Comparison of ENCODE assay signal across 20 cellular contexts in genomic region chr10:112429147-112429546, GRCh38. TPM values are rescaled to one million over a fixed set of nuclear protein-coding genes. Genes with fewer than 3 reads are reported as not detected.
DNase-seq lines count a peak whose midpoint lies in the region; ATAC-seq and TF ChIP-seq lines count a peak whose summit lies in the region.
"Had no signal": no experiment of that assay in that cellular context is flagged by ENCODE, and none has a peak within 500 bp of the region (broad histone marks: within the 10 kb centered on the region; RNA-seq: fewer than 3 reads in every experiment).

No MANE protein-coding gene starts in this region.

- peak overlapping the region; percentile 28 for H3K27ac Mint-ChIP-seq in activated CD4-positive, alpha-beta memory T cell treated with anti-CD3 and anti-CD28 coated beads for 36 hours
- no peak overlapping the region for H3K27ac Mint-ChIP-seq in activated CD4-positive, alpha-beta memory T cell treated with anti-CD3 and anti-CD28 coated beads, Interleukin-2, amount 10 ng/mL, durations not matched to agents 7 days and 5 days
- peak overlapping the region; percentile 57 for H3K27ac Mint-ChIP-seq in activated naive CD8-positive, alpha-beta T cell treated with anti-CD3 and anti-CD28 coated beads, Interleukin-2, amount 10 ng/mL, durations not matched to agents 7 days and 5 days
- H3K27ac Mint-ChIP-seq in nephron progenitor cell, result peak overlapping the region; percentile 1

- H3K9me3 Mint-ChIP-seq in activated CD4-positive, alpha-beta memory T cell treated with anti-CD3 and anti-CD28 coated beads for 36 hours, result no peaks in the 10 kb centered on the region
- H3K9me3 Mint-ChIP-seq in activated CD4-positive, alpha-beta memory T cell treated with anti-CD3 and anti-CD28 coated beads, Interleukin-2, amount 10 ng/mL, durations not matched to agents 7 days and 5 days, result no peaks in the 10 kb centered on the region
- no peaks in the 10 kb centered on the region for H3K9me3 Mint-ChIP-seq in activated naive CD8-positive, alpha-beta T cell treated with anti-CD3 and anti-CD28 coated beads, Interleukin-2, amount 10 ng/mL, durations not matched to agents 7 days and 5 days
- H3K9me3 Mint-ChIP-seq in nephron progenitor cell, result no peaks in the 10 kb centered on the region
- H3K9me3 Mint-ChIP-seq: nephron had no signal

- CTCF ChIA-PET in activated CD4-positive, alpha-beta memory T cell treated with anti-CD3 and anti-CD28 coated beads for 36 hours (lab: Charles Lee), result interaction anchor here (1.3 kb wide), 1 partner anchor 43 kb away, joined by 7 read pairs; no protein-coding TSS in a partner anchor
- CTCF ChIA-PET in activated CD4-positive, alpha-beta memory T cell treated with anti-CD3 and anti-CD28 coated beads, Interleukin-2, amount 10 ng/mL, durations not matched to agents 7 days and 5 days (lab: Charles Lee), result interaction anchor here (0.9 to 1.4 kb wide), 3 partner anchors 12 to 956 kb away, joined by 3 to 4 read pairs (median 3); no protein-coding TSS in a partner anchor

- intact Hi-C loops in activated CD4-positive, alpha-beta memory T cell treated with anti-CD3 and anti-CD28 coated beads for 36 hours (cut with micrococcal nuclease), result no loop called here
- intact Hi-C loops in heart left ventricle (cut with DNase I), result loop anchor here in 1 of 10 donors (10.0 kb wide), 1 partner anchor 254 kb away; no protein-coding TSS in a partner anchor

- peaks cover 32% of the 10 kb centered on the region for H3K36me3 Mint-ChIP-seq in activated CD4-positive, alpha-beta memory T cell treated with anti-CD3 and anti-CD28 coated beads for 36 hours
- peaks cover 60% of the 10 kb centered on the region for H3K36me3 Mint-ChIP-seq in activated CD4-positive, alpha-beta memory T cell treated with anti-CD3 and anti-CD28 coated beads, Interleukin-2, amount 10 ng/mL, durations not matched to agents 7 days and 5 days (ENCODE audit: low read depth)
- H3K36me3 Mint-ChIP-seq in activated naive CD8-positive, alpha-beta T cell treated with anti-CD3 and anti-CD28 coated beads, Interleukin-2, amount 10 ng/mL, durations not matched to agents 7 days and 5 days, result peaks cover 11% of the 10 kb centered on the region
- peaks cover 21% of the 10 kb centered on the region for H3K36me3 Mint-ChIP-seq in nephron progenitor cell (ENCODE audit: low read depth)

- no peak for DNase-seq in activated CD4-positive, alpha-beta memory T cell treated with anti-CD3 and anti-CD28 coated beads for 36 hours
- no peak for DNase-seq in activated CD4-positive, alpha-beta memory T cell treated with anti-CD3 and anti-CD28 coated beads, Interleukin-2, amount 10 ng/mL, durations not matched to agents 7 days and 5 days
- DNase-seq in activated naive CD8-positive, alpha-beta T cell treated with anti-CD3 and anti-CD28 coated beads, Interleukin-2, amount 10 ng/mL, durations not matched to agents 7 days and 5 days, result no peak
- DNase-seq in nephron progenitor cell, result no peak
- DNase-seq in heart left ventricle, result no peak
- no peak for DNase-seq in NCI-H1092 (lab: John Stamatoyannopoulos, UW)
- DNase-seq: activated CD4-positive, CD25-positive, alpha-beta regulatory T cell; cortex of kidney; esophagus squamous epithelium; GDM1; NCI-H1694 treated with DMSO at 0.1 percent for 48 hours; NCI-H524; right cardiac atrium; stimulated activated CD4-positive, alpha-beta T cell treated with anti-CD3 and anti-CD28 coated beads, Interleukin-4, amount 100 ng/mL, for 1 hour; upper lobe of right lung had no signal

- peaks cover 0 to 100% (median 94%) of the 10 kb centered on the region in 9 donors for H3K36me3 ChIP-seq in heart left ventricle

- no peak overlapping the region for H3K4me3 ChIP-seq in heart left ventricle
- H3K4me3 ChIP-seq: A549, esophagus squamous epithelium, left lung, upper lobe of right lung had no signal

- H3K9me3 ChIP-seq in heart left ventricle, result no peaks in the 10 kb centered on the region
- H3K9me3 ChIP-seq: A549, esophagus squamous epithelium, left lung, upper lobe of right lung had no signal

- ATAC-seq in HG02623 (IDR thresholded peaks at IDR 0.05; ENCODE audit: unreplicated experiment) (peak; percentile 50), heart left ventricle (no peak), GM18909 (IDR thresholded peaks at IDR 0.05; ENCODE audit: poor library complexity, unreplicated experiment) (no peak)
- ATAC-seq in activated naive CD8-positive, alpha-beta T cell treated with anti-CD3 and anti-CD28 coated beads, Interleukin-2, amount 10 ng/mL, durations not matched to agents 7 days and 5 days (ENCODE audit: low read depth), result no peak
- ATAC-seq: A549, left lung had no signal

- no peak for TF ChIP-seq POLR2A in heart left ventricle (IDR thresholded peaks at IDR 0.05)

- H3K27me3 Mint-ChIP-seq in activated CD4-positive, alpha-beta memory T cell treated with anti-CD3 and anti-CD28 coated beads for 36 hours, result no peaks in the 10 kb centered on the region
- H3K27me3 Mint-ChIP-seq in activated CD4-positive, alpha-beta memory T cell treated with anti-CD3 and anti-CD28 coated beads, Interleukin-2, amount 10 ng/mL, durations not matched to agents 7 days and 5 days, result no peaks in the 10 kb centered on the region
- H3K27me3 Mint-ChIP-seq in activated naive CD8-positive, alpha-beta T cell treated with anti-CD3 and anti-CD28 coated beads, Interleukin-2, amount 10 ng/mL, durations not matched to agents 7 days and 5 days, result no peaks in the 10 kb centered on the region
- H3K27me3 Mint-ChIP-seq in nephron progenitor cell (ENCODE audit: low read depth, poor library complexity), result no peaks in the 10 kb centered on the region

- no peak overlapping the region for H3K27ac ChIP-seq in heart left ventricle
- H3K27ac ChIP-seq: A549, esophagus squamous epithelium, left lung, upper lobe of right lung had no signal

- H3K4me3 Mint-ChIP-seq in activated CD4-positive, alpha-beta memory T cell treated with anti-CD3 and anti-CD28 coated beads for 36 hours, result no peak overlapping the region
- no peak overlapping the region for H3K4me3 Mint-ChIP-seq in activated CD4-positive, alpha-beta memory T cell treated with anti-CD3 and anti-CD28 coated beads, Interleukin-2, amount 10 ng/mL, durations not matched to agents 7 days and 5 days
- no peak overlapping the region for H3K4me3 Mint-ChIP-seq in activated naive CD8-positive, alpha-beta T cell treated with anti-CD3 and anti-CD28 coated beads, Interleukin-2, amount 10 ng/mL, durations not matched to agents 7 days and 5 days
- no peak overlapping the region for H3K4me3 Mint-ChIP-seq in nephron progenitor cell
- H3K4me3 Mint-ChIP-seq: nephron had no signal

- no peaks in the 10 kb centered on the region for H3K4me1 ChIP-seq in heart left ventricle
- H3K4me1 ChIP-seq: A549, esophagus squamous epithelium, left lung, upper lobe of right lung had no signal

- TF ChIP-seq CTCF in nephron progenitor cell (IDR thresholded peaks at IDR 0.05) (no peak), heart left ventricle (IDR thresholded peaks at IDR 0.05) (no peak)

- POLR2A ChIA-PET in activated CD4-positive, alpha-beta memory T cell treated with anti-CD3 and anti-CD28 coated beads for 36 hours (lab: Charles Lee), result no interaction called here
- POLR2A ChIA-PET in activated CD4-positive, alpha-beta memory T cell treated with anti-CD3 and anti-CD28 coated beads, Interleukin-2, amount 10 ng/mL, durations not matched to agents 7 days and 5 days (lab: Charles Lee), result interaction anchor here (1.1 to 1.7 kb wide), 2 partner anchors 15 to 18 kb away, joined by 3 to 7 read pairs; partner anchors contain the start of genes VTI1A and ZDHHC6
- POLR2A ChIA-PET in activated naive CD8-positive, alpha-beta T cell treated with anti-CD3 and anti-CD28 coated beads, Interleukin-2, amount 10 ng/mL, durations not matched to agents 7 days and 5 days (lab: Charles Lee), result interaction anchor here (0.5 kb wide), 1 partner anchor 43 kb away, joined by 3 read pairs; no protein-coding TSS in a partner anchor

- H3K4me1 Mint-ChIP-seq in activated CD4-positive, alpha-beta memory T cell treated with anti-CD3 and anti-CD28 coated beads for 36 hours (ENCODE audit: low read depth), result no peaks in the 10 kb centered on the region
- H3K4me1 Mint-ChIP-seq in activated CD4-positive, alpha-beta memory T cell treated with anti-CD3 and anti-CD28 coated beads, Interleukin-2, amount 10 ng/mL, durations not matched to agents 7 days and 5 days, result no peaks in the 10 kb centered on the region
- H3K4me1 Mint-ChIP-seq in activated naive CD8-positive, alpha-beta T cell treated with anti-CD3 and anti-CD28 coated beads, Interleukin-2, amount 10 ng/mL, durations not matched to agents 7 days and 5 days, result no peaks in the 10 kb centered on the region
- no peaks in the 10 kb centered on the region for H3K4me1 Mint-ChIP-seq in nephron progenitor cell
- H3K4me1 Mint-ChIP-seq: nephron had no signal

- WGBS in heart left ventricle, 4 donors, result 71 to 73% (median 72%) methylated on average over 3 of the region's 3 CpGs

- H3K27me3 ChIP-seq in heart left ventricle, result no peaks in the 10 kb centered on the region
- H3K27me3 ChIP-seq: esophagus squamous epithelium, left lung, upper lobe of right lung had no signal

RNA-seq across cellular contexts. Expression of gene ZDHHC6, which starts 17.6 kb away (rescaled TPM):
- 10 to 100 TPM; 40.1 to 40.7 TPM for total RNA-seq in activated CD4-positive, alpha-beta memory T cell treated with anti-CD3 and anti-CD28 coated beads for 36 hours
- total RNA-seq in activated CD4-positive, alpha-beta memory T cell treated with anti-CD3 and anti-CD28 coated beads, Interleukin-2, amount 10 ng/mL, durations not matched to agents 7 days and 5 days, result 10 to 100 TPM; 46.3 to 47.0 TPM
- total RNA-seq in activated naive CD8-positive, alpha-beta T cell treated with anti-CD3 and anti-CD28 coated beads, Interleukin-2, amount 10 ng/mL, durations not matched to agents 7 days and 5 days, result 10 to 100 TPM; 48.1 to 51.8 TPM
- 10 to 100 TPM in 8 of 9 donors, 1 to 10 TPM in 1; 10.0 to 20.2 (median 16.5) TPM for total RNA-seq in heart left ventricle
- 10 to 100 TPM; 13.9 to 26.1 TPM for polyA plus RNA-seq in heart left ventricle

RNA-seq across cellular contexts. Expression of gene VTI1A, which starts 17.9 kb away (rescaled TPM):
- total RNA-seq in activated CD4-positive, alpha-beta memory T cell treated with anti-CD3 and anti-CD28 coated beads for 36 hours, result 10 to 100 TPM; 24.3 to 24.5 TPM
- total RNA-seq in activated CD4-positive, alpha-beta memory T cell treated with anti-CD3 and anti-CD28 coated beads, Interleukin-2, amount 10 ng/mL, durations not matched to agents 7 days and 5 days, result 10 to 100 TPM; 32.9 to 37.3 TPM
- total RNA-seq in activated naive CD8-positive, alpha-beta T cell treated with anti-CD3 and anti-CD28 coated beads, Interleukin-2, amount 10 ng/mL, durations not matched to agents 7 days and 5 days, result 10 to 100 TPM; 43.2 to 45.1 TPM
- 10 to 100 TPM; 16.8 to 33.1 (median 24.8) TPM for total RNA-seq in heart left ventricle
- polyA plus RNA-seq in heart left ventricle, result 10 to 100 TPM in 1 of 2 donors, 1 to 10 TPM in 1; 6.0 to 20.2 TPM

RNA-seq across cellular contexts. Expression of gene ACSL5, which starts 55.2 kb away (rescaled TPM):
- 10 to 100 TPM; 30.1 to 32.9 TPM for total RNA-seq in activated CD4-positive, alpha-beta memory T cell treated with anti-CD3 and anti-CD28 coated beads for 36 hours
- 10 to 100 TPM; 55.0 to 55.1 TPM for total RNA-seq in activated CD4-positive, alpha-beta memory T cell treated with anti-CD3 and anti-CD28 coated beads, Interleukin-2, amount 10 ng/mL, durations not matched to agents 7 days and 5 days
- 10 to 100 TPM; 55.8 to 59.5 TPM for total RNA-seq in activated naive CD8-positive, alpha-beta T cell treated with anti-CD3 and anti-CD28 coated beads, Interleukin-2, amount 10 ng/mL, durations not matched to agents 7 days and 5 days
- 10 to 100 TPM in 3 of 9 donors, 1 to 10 TPM in 6; 4.6 to 23.8 (median 7.0) TPM for total RNA-seq in heart left ventricle
- polyA plus RNA-seq in heart left ventricle, result 1 to 10 TPM; 4.0 to 7.6 TPM
